Comparison of ENCODE assay signal across 1 cellular context in genomic region chr1:67916439-67916886, GRCh38.
A peak's percentile ranks its signal among the peaks of the same experiment; 100 is the strongest.
TF ChIP-seq lines count a peak whose summit lies in the region.

No MANE protein-coding gene starts in this region.

TF ChIP-seq in K562, 482 proteins besides CTCF, POLR2A, EP300 and RAD21 (continued from another document):
- TF ChIP-seq STAT6 (CRISPR knock-in tag; IDR thresholded peaks at IDR 0.05) (no peak), SMARCB1 (IDR thresholded peaks at IDR 0.05; ENCODE audit: insufficient read length, low read depth) (no peak), ESRRA (IDR thresholded peaks at IDR 0.05; ENCODE audit: borderline replicate concordance, low read depth) (peak; percentile 91), PKNOX1 (IDR thresholded peaks at IDR 0.05) (peak; percentile 54), SMAD4 (CRISPR knock-in tag; conservative IDR thresholded peaks at IDR 0.05) (peak; percentile 64; the same call in 1 of the 2 replicates), NR4A1 (CRISPR knock-in tag; IDR thresholded peaks at IDR 0.05) (no peak), NR4A1 (tag; IDR thresholded peaks at IDR 0.05) (no peak), MEIS2 (IDR thresholded peaks at IDR 0.05; ENCODE audit: partially characterized antibody) (peak; percentile 82), SMARCA4 (IDR thresholded peaks at IDR 0.05) (peak; percentile 74), CREM (IDR thresholded peaks at IDR 0.05; ENCODE audit: low read depth) (peak; percentile 47; the same call in 1 of the 2 replicates), DIDO1 (tag; IDR thresholded peaks at IDR 0.05; ENCODE audit: low read depth) (no peak), DDX20 (tag; IDR thresholded peaks at IDR 0.05; ENCODE audit: low read depth) (no peak), RBM25 (IDR thresholded peaks at IDR 0.05; ENCODE audit: low read depth, low read length, severe bottlenecking) (peak; percentile 73), TRIM24 (IDR thresholded peaks at IDR 0.05) (peak in 1 of 2 experiments; percentile 51; a peak in 1 of 4 replicates), ZNF589 (CRISPR knock-in tag; IDR thresholded peaks at IDR 0.05; ENCODE audit: low read depth) (peak; percentile 86; the same call in 1 of the 2 replicates), ILF3 (IDR thresholded peaks at IDR 0.05; ENCODE audit: borderline replicate concordance) (no peak), ASH1L (IDR thresholded peaks at IDR 0.05; ENCODE audit: borderline replicate concordance, low read depth, partially characterized antibody) (no peak), SMAD1 (IDR thresholded peaks at IDR 0.05; ENCODE audit: low read depth, low read length, partially characterized antibody) (no peak), MTA1 (IDR thresholded peaks at IDR 0.05; ENCODE audit: borderline replicate concordance) (0 out of 2 replicates have a peak, but pooled peaks have one; percentile 52), ELF2 (CRISPR knock-in tag; IDR thresholded peaks at IDR 0.05) (peak; percentile 48; the same call in 1 of the 2 replicates), MYC (IDR thresholded peaks at IDR 0.05; ENCODE audit: low read depth, low read length) (0 out of 2 replicates have a peak, but pooled peaks have one; percentile 48), MYC (CRISPR knock-in tag; IDR thresholded peaks at IDR 0.05; ENCODE audit: borderline replicate concordance, low read depth) (peak; percentile 49; the same call in 1 of the 2 replicates), ZNF584 (CRISPR knock-in tag; IDR thresholded peaks at IDR 0.05; ENCODE audit: low read depth) (peak; percentile 69; the same call in 1 of the 2 replicates), CBX8 (IDR thresholded peaks at IDR 0.05; ENCODE audit: borderline replicate concordance, extremely low read depth, low read depth, low read length, poor library complexity, severe bottlenecking) (no peak), SREBF1 (IDR thresholded peaks at IDR 0.05; ENCODE audit: borderline replicate concordance, low read depth, low read length) (no peak), RBBP5 (IDR thresholded peaks at IDR 0.05; ENCODE audit: borderline replicate concordance, insufficient read depth, low read length, poor library complexity, severe bottlenecking) (no peak), ZNF780A (CRISPR knock-in tag; IDR thresholded peaks at IDR 0.05) (no peak), HMGXB4 (CRISPR knock-in tag; IDR thresholded peaks at IDR 0.05) (no peak), NRF1 (conservative IDR thresholded peaks at IDR 0.05 in 1 of 2, IDR thresholded peaks at IDR 0.05 in 1 of 2) (no peak), KAT8 (IDR thresholded peaks at IDR 0.05; ENCODE audit: low read depth) (no peak), MYBL2 (IDR thresholded peaks at IDR 0.05; ENCODE audit: low read depth) (no peak), MYBL2 (CRISPR knock-in tag; IDR thresholded peaks at IDR 0.05; ENCODE audit: borderline replicate concordance) (no peak), NFE2L1 (tag; IDR thresholded peaks at IDR 0.05; ENCODE audit: borderline replicate concordance, low read depth) (no peak), MITF (IDR thresholded peaks at IDR 0.05) (no peak), ELK3 (CRISPR knock-in tag; IDR thresholded peaks at IDR 0.05) (no peak), ZNF197 (CRISPR knock-in tag; IDR thresholded peaks at IDR 0.05; ENCODE audit: low read depth) (no peak), FOXJ2 (tag; IDR thresholded peaks at IDR 0.05) (no peak), ELF4 (CRISPR knock-in tag; IDR thresholded peaks at IDR 0.05) (no peak), LEF1 (IDR thresholded peaks at IDR 0.05) (peak; percentile 49; the same call in 1 of the 2 replicates), ZFPM2 (CRISPR knock-in tag; IDR thresholded peaks at IDR 0.05) (no peak), PCBP2 (IDR thresholded peaks at IDR 0.05; ENCODE audit: low read depth, low read length, poor library complexity, severe bottlenecking) (no peak), POLR2AphosphoS5 (IDR thresholded peaks at IDR 0.05; ENCODE audit: control insufficient read depth, insufficient read depth, low read depth, low read length) (no peak), SAFB2 (IDR thresholded peaks at IDR 0.05; ENCODE audit: borderline replicate concordance, low read depth, low read length, severe bottlenecking) (no peak), CBX2 (IDR thresholded peaks at IDR 0.05; ENCODE audit: insufficient read depth, low read length, poor library complexity, severe bottlenecking) (no peak), GTF2B (IDR thresholded peaks at IDR 0.05; ENCODE audit: extremely low read depth, insufficient read length) (no peak), IRF2 (CRISPR knock-in tag; IDR thresholded peaks at IDR 0.05) (no peak), THAP7 (CRISPR knock-in tag; IDR thresholded peaks at IDR 0.05) (no peak), KLF6 (CRISPR knock-in tag; IDR thresholded peaks at IDR 0.05; ENCODE audit: borderline replicate concordance) (peak; percentile 72; the same call in 1 of the 2 replicates), ZEB2 (IDR thresholded peaks at IDR 0.05) (peak; percentile 52; the same call in 1 of the 2 replicates), MAFF (IDR thresholded peaks at IDR 0.05; ENCODE audit: low read length) (no peak), BRD4 (IDR thresholded peaks at IDR 0.05) (no peak), FOXA3 (CRISPR knock-in tag; conservative IDR thresholded peaks at IDR 0.05 in 1 of 2, IDR thresholded peaks at IDR 0.05 in 1 of 2) (no peak), TSHZ1 (CRISPR knock-in tag; IDR thresholded peaks at IDR 0.05) (peak; percentile 75; the same call in 1 of the 2 replicates), ARNT (IDR thresholded peaks at IDR 0.05) (no peak), DLX4 (CRISPR knock-in tag; IDR thresholded peaks at IDR 0.05) (no peak), SMARCC2 (IDR thresholded peaks at IDR 0.05; ENCODE audit: low read depth) (peak; percentile 42; the same call in 1 of the 2 replicates), IFI16 (CRISPR knock-in tag; IDR thresholded peaks at IDR 0.05) (no peak)
TF ChIP-seq in K562: peak in this region for 99.
